Comparison of ENCODE assay signal across 1 cellular context in the genomic region with DNA sequence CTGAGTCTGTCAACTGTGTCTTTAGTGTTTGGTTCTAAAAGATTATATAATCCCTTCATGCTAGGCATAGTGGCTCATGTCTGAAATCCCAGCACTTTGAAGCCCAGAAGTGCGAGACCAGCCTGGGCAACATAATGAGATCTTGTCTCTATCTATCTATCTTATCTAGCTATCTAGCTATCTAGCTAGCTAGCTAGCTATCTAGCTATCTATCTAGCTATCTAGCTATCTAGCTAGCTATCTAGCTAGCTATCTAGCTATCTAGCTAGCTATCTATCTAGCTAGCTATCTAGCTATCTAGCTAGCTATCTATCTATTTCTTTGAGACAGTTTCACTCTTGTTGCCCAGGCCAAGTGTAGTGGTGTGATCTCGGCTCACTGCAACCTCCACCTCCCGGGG.
TF ChIP-seq lines count a peak whose summit lies in the region.

No MANE protein-coding gene starts in this region.

TF ChIP-seq in HepG2, 621 proteins besides CTCF, POLR2A, EP300 and RAD21:
- TF ChIP-seq MEF2D (CRISPR knock-in tag; IDR thresholded peaks at IDR 0.05) = peak; percentile 25; the same call in 1 of the 2 replicates
- TF ChIP-seq ZNF547 (CRISPR knock-in tag; IDR thresholded peaks at IDR 0.05) = no peak
